ENCODE assay signal across 39 cellular contexts in genomic region chr1:69406244-69406643, GRCh38.
"Had no signal": no experiment of that assay in that cellular context is flagged by ENCODE, and none has a peak within 500 bp of the region (broad histone marks: within the 10 kb centered on the region; RNA-seq: fewer than 3 reads in every experiment).

No MANE protein-coding gene starts in this region.

- H3K36me3 Mint-ChIP-seq: activated naive CD4-positive, alpha-beta T cell treated with anti-CD3 and anti-CD28 coated beads, Interleukin-2, amount 10 ng/mL, durations not matched to agents 7 days and 5 days; activated naive CD4-positive, alpha-beta T cell treated with anti-CD3 and anti-CD28 coated beads, Interleukin-2, amount 50 U/mL, for 24 hours; activated naive CD4-positive, alpha-beta T cell treated with anti-CD3 and anti-CD28 coated beads, Interleukin-2, amount 50 U/mL, for 72 hours; activated naive CD8-positive, alpha-beta T cell; activated naive CD8-positive, alpha-beta T cell treated with anti-CD3 and anti-CD28 coated beads for 36 hours; activated naive CD8-positive, alpha-beta T cell treated with anti-CD3 and anti-CD28 coated beads, Interleukin-2, amount 10 ng/mL, durations not matched to agents 7 days and 5 days; brain had no signal

- H3K27me3 Mint-ChIP-seq: activated naive CD4-positive, alpha-beta T cell treated with anti-CD3 and anti-CD28 coated beads, Interleukin-2, amount 10 ng/mL, durations not matched to agents 7 days and 5 days; activated naive CD4-positive, alpha-beta T cell treated with anti-CD3 and anti-CD28 coated beads, Interleukin-2, amount 50 U/mL, for 24 hours; activated naive CD8-positive, alpha-beta T cell; activated naive CD8-positive, alpha-beta T cell treated with anti-CD3 and anti-CD28 coated beads for 36 hours; activated naive CD8-positive, alpha-beta T cell treated with anti-CD3 and anti-CD28 coated beads, Interleukin-2, amount 10 ng/mL, durations not matched to agents 7 days and 5 days; activated naive CD8-positive, alpha-beta T cell treated with anti-CD3 and anti-CD28 coated beads, Interleukin-2, amount 50 U/mL, for 24 hours; activated T-cell treated with anti-CD3 and anti-CD28 coated beads, Interleukin-2, amount 50 U/mL, for 24 hours; activated T-helper 17 cell treated with anti-CD3 and anti-CD28 coated beads, Interleukin-2, amount 50 U/mL, for 72 hours; central memory CD8-positive, alpha-beta T cell had no signal

- H3K4me1 Mint-ChIP-seq: activated naive CD4-positive, alpha-beta T cell treated with anti-CD3 and anti-CD28 coated beads, Interleukin-2, amount 10 ng/mL, durations not matched to agents 7 days and 5 days; activated naive CD4-positive, alpha-beta T cell treated with anti-CD3 and anti-CD28 coated beads, Interleukin-2, amount 50 U/mL, for 24 hours; activated naive CD8-positive, alpha-beta T cell treated with anti-CD3 and anti-CD28 coated beads for 36 hours; activated naive CD8-positive, alpha-beta T cell treated with anti-CD3 and anti-CD28 coated beads, Interleukin-2, amount 10 ng/mL, durations not matched to agents 7 days and 5 days; activated naive CD8-positive, alpha-beta T cell treated with anti-CD3 and anti-CD28 coated beads, Interleukin-2, amount 50 U/mL, for 24 hours; activated T-helper 17 cell treated with anti-CD3 and anti-CD28 coated beads, Interleukin-2, amount 50 U/mL, for 72 hours; brain; central memory CD8-positive, alpha-beta T cell had no signal

- H3K9me3 Mint-ChIP-seq: activated T-helper 1 cell treated with anti-CD3 and anti-CD28 coated beads, Interleukin-12 subunit alpha, Interleukin-12 subunit beta, Interleukin-2, Interleukin-4 antibody, amounts not matched to agents 30 ng/mL and 10 ng/mL and 1 ng/mL, durations not matched to agents 14 hours and 24 hours and 36 hours; activated T-helper 2 cell treated with anti-CD3 and anti-CD28 coated beads, Interferon-gamma antibody, Interleukin-2, Interleukin-4, amounts not matched to agents 10 μg/mL and 5 μg/mL and 100 μg/mL, durations not matched to agents 14 hours and 24 hours and 36 hours had no signal

- DNase-seq: activated effector memory CD4-positive, alpha-beta T cell treated with anti-CD3 and anti-CD28 coated beads, Interleukin-2, amount 50 U/mL, for 16 hours; activated effector memory CD4-positive, alpha-beta T cell treated with Interleukin-2 at 50 U/mL for 16 hours; activated gamma-delta T cell; activated gamma-delta T cell treated with Interleukin-2 at 50 U/mL for 16 hours; activated naive CD4-positive, alpha-beta T cell; activated naive CD4-positive, alpha-beta T cell treated with anti-CD3 and anti-CD28 coated beads for 36 hours; activated naive CD4-positive, alpha-beta T cell treated with anti-CD3 and anti-CD28 coated beads, Interleukin-2, amount 10 ng/mL, durations not matched to agents 7 days and 5 days; activated naive CD4-positive, alpha-beta T cell treated with anti-CD3 and anti-CD28 coated beads, Interleukin-2, amount 50 U/mL, for 16 hours; activated naive CD4-positive, alpha-beta T cell treated with Interleukin-2 at 50 U/mL for 16 hours; activated naive CD8-positive, alpha-beta T cell treated with anti-CD3 and anti-CD28 coated beads for 36 hours; activated naive CD8-positive, alpha-beta T cell treated with anti-CD3 and anti-CD28 coated beads, Interleukin-2, amount 10 ng/mL, durations not matched to agents 7 days and 5 days; activated naive CD8-positive, alpha-beta T cell treated with anti-CD3 and anti-CD28 coated beads, Interleukin-2, amount 50 U/mL, for 24 hours; activated T-cell treated with anti-CD3 and anti-CD28 coated beads, Interleukin-2, amount 50 U/mL, for 24 hours; activated T-cell treated with anti-CD3 and anti-CD28 coated beads, Interleukin-2, amount 50 U/mL, for 4 hours; activated T-cell treated with anti-CD3 and anti-CD28 coated beads, Interleukin-2, amount 50 U/mL, for 48 hours; activated T-cell treated with anti-CD3 and anti-CD28 coated beads, Interleukin-2, amount 50 U/mL, for 72 hours; adrenal gland; amniotic stem cell; amygdala; anterior cingulate cortex; aorta; body of pancreas; brain microvascular endothelial cell; caudate nucleus; central memory CD4-positive, alpha-beta T cell; cerebellar nuclear complex had no signal

- H3K27ac ChIP-seq: adrenal gland, ascending aorta, body of pancreas, brain microvascular endothelial cell, breast epithelium, cardiac muscle cell had no signal

- ATAC-seq: activated naive CD4-positive, alpha-beta T cell treated with anti-CD3 and anti-CD28 coated beads, Interleukin-2, amount 50 U/mL, for 72 hours; activated naive CD8-positive, alpha-beta T cell treated with anti-CD3 and anti-CD28 coated beads, Interleukin-2, amount 50 U/mL, for 24 hours; activated T-cell treated with anti-CD3 and anti-CD28 coated beads, Interleukin-2, amount 50 U/mL, for 4 hours; activated T-cell treated with anti-CD3 and anti-CD28 coated beads, Interleukin-2, amount 50 U/mL, for 72 hours; activated T-helper 17 cell treated with anti-CD3 and anti-CD28 coated beads, Interleukin-2, amount 50 U/mL, for 72 hours; body of pancreas had no signal

- FAIRE-seq: astrocyte, bronchial epithelial cell had no signal

- H3K27ac Mint-ChIP-seq: activated naive CD4-positive, alpha-beta T cell treated with anti-CD3 and anti-CD28 coated beads for 36 hours; activated naive CD4-positive, alpha-beta T cell treated with anti-CD3 and anti-CD28 coated beads, Interleukin-2, amount 10 ng/mL, durations not matched to agents 7 days and 5 days; activated naive CD4-positive, alpha-beta T cell treated with anti-CD3 and anti-CD28 coated beads, Interleukin-2, amount 50 U/mL, for 24 hours; activated naive CD4-positive, alpha-beta T cell treated with anti-CD3 and anti-CD28 coated beads, Interleukin-2, amount 50 U/mL, for 72 hours; activated naive CD8-positive, alpha-beta T cell; activated naive CD8-positive, alpha-beta T cell treated with anti-CD3 and anti-CD28 coated beads for 36 hours; activated naive CD8-positive, alpha-beta T cell treated with anti-CD3 and anti-CD28 coated beads, Interleukin-2, amount 10 ng/mL, durations not matched to agents 7 days and 5 days; activated naive CD8-positive, alpha-beta T cell treated with anti-CD3 and anti-CD28 coated beads, Interleukin-2, amount 50 U/mL, for 24 hours; activated T-cell treated with anti-CD3 and anti-CD28 coated beads, Interleukin-2, amount 50 U/mL, for 24 hours; activated T-cell treated with anti-CD3 and anti-CD28 coated beads, Interleukin-2, amount 50 U/mL, for 72 hours; activated T-helper 1 cell treated with anti-CD3 and anti-CD28 coated beads, Interleukin-12 subunit alpha, Interleukin-12 subunit beta, Interleukin-2, Interleukin-4 antibody, amounts not matched to agents 30 ng/mL and 10 ng/mL and 1 ng/mL, durations not matched to agents 14 hours and 24 hours and 36 hours; activated T-helper 17 cell treated with anti-CD3 and anti-CD28 coated beads, Interleukin-2, amount 50 U/mL, for 72 hours; activated T-helper 2 cell treated with anti-CD3 and anti-CD28 coated beads, Interferon-gamma antibody, Interleukin-2, Interleukin-4, amounts not matched to agents 10 μg/mL and 5 μg/mL and 100 μg/mL, durations not matched to agents 14 hours and 24 hours and 36 hours; brain had no signal

- H3K9me3 ChIP-seq: adrenal gland, ascending aorta, body of pancreas had no signal

- H3K4me3 ChIP-seq: adrenal gland, ascending aorta, body of pancreas, breast epithelium, cardiac muscle cell had no signal

- H3K4me3 Mint-ChIP-seq: activated naive CD4-positive, alpha-beta T cell treated with anti-CD3 and anti-CD28 coated beads for 36 hours; activated naive CD4-positive, alpha-beta T cell treated with anti-CD3 and anti-CD28 coated beads, Interleukin-2, amount 10 ng/mL, durations not matched to agents 7 days and 5 days; activated naive CD4-positive, alpha-beta T cell treated with anti-CD3 and anti-CD28 coated beads, Interleukin-2, amount 50 U/mL, for 24 hours; activated naive CD8-positive, alpha-beta T cell; activated naive CD8-positive, alpha-beta T cell treated with anti-CD3 and anti-CD28 coated beads for 36 hours; activated naive CD8-positive, alpha-beta T cell treated with anti-CD3 and anti-CD28 coated beads, Interleukin-2, amount 10 ng/mL, durations not matched to agents 7 days and 5 days; activated naive CD8-positive, alpha-beta T cell treated with anti-CD3 and anti-CD28 coated beads, Interleukin-2, amount 50 U/mL, for 24 hours; activated T-cell treated with anti-CD3 and anti-CD28 coated beads, Interleukin-2, amount 50 U/mL, for 24 hours; activated T-cell treated with anti-CD3 and anti-CD28 coated beads, Interleukin-2, amount 50 U/mL, for 4 hours; activated T-cell treated with anti-CD3 and anti-CD28 coated beads, Interleukin-2, amount 50 U/mL, for 72 hours; activated T-helper 1 cell treated with anti-CD3 and anti-CD28 coated beads, Interleukin-12 subunit alpha, Interleukin-12 subunit beta, Interleukin-2, Interleukin-4 antibody, amounts not matched to agents 30 ng/mL and 10 ng/mL and 1 ng/mL, durations not matched to agents 14 hours and 24 hours and 36 hours; activated T-helper 17 cell treated with anti-CD3 and anti-CD28 coated beads, Interleukin-2, amount 50 U/mL, for 72 hours; brain; central memory CD8-positive, alpha-beta T cell had no signal

- H3K27me3 ChIP-seq: adrenal gland, ascending aorta, body of pancreas, brain microvascular endothelial cell, breast epithelium, cardiac muscle cell had no signal

- H3K36me3 ChIP-seq: adrenal gland, ascending aorta, brain microvascular endothelial cell, breast epithelium, cardiac muscle cell had no signal

- H3K4me1 ChIP-seq: adrenal gland, ascending aorta, body of pancreas, breast epithelium had no signal
